ENCODE assay signal across 1 cellular context in the genomic region with DNA sequence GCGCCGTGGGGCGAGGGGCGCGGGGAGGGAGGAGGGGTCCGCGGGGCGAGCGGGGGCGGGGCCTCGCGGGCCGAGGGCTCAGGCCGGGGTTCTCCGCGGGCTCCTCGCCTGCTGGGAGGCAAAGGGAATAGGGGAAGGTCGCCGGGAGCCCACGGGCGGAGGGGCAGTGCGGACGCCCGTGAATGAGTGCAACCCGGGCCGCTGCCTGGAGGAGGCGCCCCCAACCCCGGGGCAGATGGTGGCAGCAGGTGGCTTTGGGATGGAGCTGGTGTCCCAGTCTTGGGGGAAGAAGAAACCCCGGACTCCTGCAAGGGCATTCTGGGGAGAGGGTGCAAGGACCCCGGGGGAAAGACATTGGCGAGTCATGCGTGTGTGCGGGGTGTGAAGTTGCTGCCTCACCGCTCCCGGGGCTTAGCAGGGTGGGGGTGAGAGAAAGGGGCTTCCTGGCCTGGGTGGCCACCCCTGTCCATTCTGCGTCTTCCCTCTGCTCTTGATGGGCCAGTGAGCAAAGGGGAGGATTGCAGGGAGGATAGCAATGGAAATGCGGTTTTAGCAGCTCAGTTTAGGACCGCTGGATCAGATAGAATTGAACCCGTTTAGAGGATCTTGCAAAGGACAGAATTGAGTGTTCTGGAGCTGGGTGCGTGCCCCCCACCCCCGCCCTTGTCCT.
TF ChIP-seq lines count a peak whose summit lies in the region.

No MANE protein-coding gene starts in this region.

TF ChIP-seq in HepG2, 621 proteins besides CTCF, POLR2A, EP300 and RAD21 (continued from another document):
- TF ChIP-seq E2F1 (CRISPR knock-in tag; IDR thresholded peaks at IDR 0.05) (no peak), BRD4 (CRISPR knock-in tag; IDR thresholded peaks at IDR 0.05) (no peak), CC2D1A (CRISPR knock-in tag; IDR thresholded peaks at IDR 0.05) (no peak), SUZ12 (IDR thresholded peaks at IDR 0.05; ENCODE audit: low read depth, low read length) (no peak), ZNF430 (CRISPR knock-in tag; IDR thresholded peaks at IDR 0.05) (no peak), UBTF (CRISPR knock-in tag; IDR thresholded peaks at IDR 0.05) (peak; percentile 9; the same call in 1 of the 2 replicates), ZMYM3 (CRISPR knock-in tag; IDR thresholded peaks at IDR 0.05) (0 out of 2 replicates have a peak, but pooled peaks have one; percentile 51), ZNF441 (CRISPR knock-in tag; IDR thresholded peaks at IDR 0.05; ENCODE audit: borderline replicate concordance) (no peak), HNF1B (CRISPR knock-in tag; IDR thresholded peaks at IDR 0.05) (0 out of 2 replicates have a peak, but pooled peaks have one; percentile 26), ZKSCAN5 (CRISPR knock-in tag; IDR thresholded peaks at IDR 0.05) (no peak), ZSCAN31 (CRISPR knock-in tag; IDR thresholded peaks at IDR 0.05; ENCODE audit: low read depth) (peak; percentile 59; the same call in 1 of the 2 replicates), FOXJ3 (CRISPR knock-in tag; IDR thresholded peaks at IDR 0.05; ENCODE audit: borderline replicate concordance) (no peak), TCF12 (IDR thresholded peaks at IDR 0.05) (no peak), TCF12 (CRISPR knock-in tag; IDR thresholded peaks at IDR 0.05) (no peak), ZNF687 (CRISPR knock-in tag; IDR thresholded peaks at IDR 0.05) (peak; percentile 3; the same call in 1 of the 2 replicates), MED1 (CRISPR knock-in tag; IDR thresholded peaks at IDR 0.05) (no peak), CBFB (CRISPR knock-in tag; IDR thresholded peaks at IDR 0.05) (0 out of 2 replicates have a peak, but pooled peaks have one; percentile 27), ZC3H13 (CRISPR knock-in tag; IDR thresholded peaks at IDR 0.05) (no peak), ZNF264 (CRISPR knock-in tag; IDR thresholded peaks at IDR 0.05) (no peak), SRY (CRISPR knock-in tag; IDR thresholded peaks at IDR 0.05) (peak; percentile 14; the same call in 1 of the 2 replicates), SOX6 (IDR thresholded peaks at IDR 0.05) (no peak), SOX6 (CRISPR knock-in tag; IDR thresholded peaks at IDR 0.05) (no peak), HNRNPH1 (optimal IDR thresholded peaks at IDR 0.05; ENCODE audit: low read depth, low read length) (no peak), PRPF4 (IDR thresholded peaks at IDR 0.05; ENCODE audit: low read depth, low read length, poor library complexity, severe bottlenecking) (no peak), TAF15 (IDR thresholded peaks at IDR 0.05; ENCODE audit: low read depth, low read length, poor library complexity, severe bottlenecking) (no peak), ZNF703 (CRISPR knock-in tag; IDR thresholded peaks at IDR 0.05; ENCODE audit: borderline replicate concordance) (no peak), YY1 (IDR thresholded peaks at IDR 0.05; ENCODE audit: insufficient read depth, insufficient replicate concordance, low read depth, low read length) (no peak)
- TF ChIP-seq, protein P1, sequence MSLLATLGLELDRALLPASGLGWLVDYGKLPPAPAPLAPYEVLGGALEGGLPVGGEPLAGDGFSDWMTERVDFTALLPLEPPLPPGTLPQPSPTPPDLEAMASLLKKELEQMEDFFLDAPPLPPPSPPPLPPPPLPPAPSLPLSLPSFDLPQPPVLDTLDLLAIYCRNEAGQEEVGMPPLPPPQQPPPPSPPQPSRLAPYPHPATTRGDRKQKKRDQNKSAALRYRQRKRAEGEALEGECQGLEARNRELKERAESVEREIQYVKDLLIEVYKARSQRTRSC (CRISPR knock-in tag; IDR thresholded peaks at IDR 0.05; ENCODE audit: low read depth) = no peak
- TF ChIP-seq, protein P2, sequence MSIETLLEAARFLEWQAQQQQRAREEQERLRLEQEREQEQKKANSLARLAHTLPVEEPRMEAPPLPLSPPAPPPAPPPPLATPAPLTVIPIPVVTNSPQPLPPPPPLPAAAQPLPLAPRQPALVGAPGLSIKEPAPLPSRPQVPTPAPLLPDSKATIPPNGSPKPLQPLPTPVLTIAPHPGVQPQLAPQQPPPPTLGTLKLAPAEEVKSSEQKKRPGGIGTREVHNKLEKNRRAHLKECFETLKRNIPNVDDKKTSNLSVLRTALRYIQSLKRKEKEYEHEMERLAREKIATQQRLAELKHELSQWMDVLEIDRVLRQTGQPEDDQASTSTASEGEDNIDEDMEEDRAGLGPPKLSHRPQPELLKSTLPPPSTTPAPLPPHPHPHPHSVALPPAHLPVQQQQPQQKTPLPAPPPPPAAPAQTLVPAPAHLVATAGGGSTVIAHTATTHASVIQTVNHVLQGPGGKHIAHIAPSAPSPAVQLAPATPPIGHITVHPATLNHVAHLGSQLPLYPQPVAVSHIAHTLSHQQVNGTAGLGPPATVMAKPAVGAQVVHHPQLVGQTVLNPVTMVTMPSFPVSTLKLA (IDR thresholded peaks at IDR 0.05) = no peak
